Comparison of ENCODE assay signal across 8 cellular contexts in the genomic region with DNA sequence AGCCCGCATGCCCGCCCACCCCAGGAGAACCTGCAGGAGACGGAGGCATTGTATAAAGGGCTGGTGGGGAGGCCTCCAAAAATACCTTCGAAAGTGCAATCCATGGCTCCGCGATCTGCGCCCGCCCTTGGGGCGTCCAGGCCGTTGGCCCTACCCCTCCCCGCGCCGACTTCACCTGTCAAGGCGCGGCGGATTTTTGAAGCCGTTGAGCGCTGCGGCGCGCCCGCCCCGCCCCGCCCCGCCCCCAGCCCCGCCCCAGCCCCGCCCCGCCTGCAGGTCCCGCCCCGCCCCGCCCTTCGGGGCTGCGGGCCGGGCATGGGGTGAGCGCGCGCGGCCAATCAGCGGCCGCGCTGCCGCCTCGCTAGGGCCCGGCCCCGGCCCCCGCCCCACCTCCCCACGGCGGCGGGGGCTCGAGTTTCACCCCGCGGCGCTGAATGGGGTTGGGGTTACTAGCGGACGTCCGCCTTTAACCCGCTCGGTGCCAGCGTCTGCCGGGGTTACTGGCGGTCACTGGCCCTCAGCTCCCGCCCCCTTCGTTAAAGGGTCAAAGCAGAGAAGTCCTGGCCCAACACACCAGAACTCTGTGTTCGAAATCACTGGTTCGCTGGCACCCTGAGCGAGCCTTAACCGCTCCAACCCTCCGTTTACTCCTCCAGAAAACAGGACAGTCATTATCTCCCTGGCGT. TPM values are rescaled to one million over a fixed set of nuclear protein-coding genes. Genes with fewer than 3 reads are reported as not detected.
DNase-seq lines count a peak whose midpoint lies in the region; ATAC-seq, FAIRE-seq and TF ChIP-seq lines count a peak whose summit lies in the region.

No MANE protein-coding gene starts in this region.

- H3K9me3 Mint-ChIP-seq in WTC11 = no peaks in the 10 kb centered on the region

- H3K9me3 ChIP-seq in keratinocyte (ENCODE audit: control insufficient read depth, low read depth, low read length) = no peaks in the 10 kb centered on the region

- H3K4me1 Mint-ChIP-seq in WTC11 = peaks cover 77% of the 10 kb centered on the region

- DNase-seq in ACHN = peak; percentile 92
- DNase-seq in NCI-H2196 (lab: John Stamatoyannopoulos, UW; ENCODE audit: unreplicated experiment) = peak; percentile 83
- peak; percentile 96 for DNase-seq in WTC11 (ENCODE audit: low spot score)
- peak; percentile 71 to 88 for DNase-seq in cardiac fibroblast (ENCODE audit: low read depth in 2 of 2)
- no peak for DNase-seq in keratinocyte (ENCODE audit: low read depth, low spot score)
- DNase-seq in stimulated activated CD4-positive, alpha-beta T cell treated with anti-CD3 and anti-CD28 coated beads, Interleukin-15, amount 100 ng/mL, for 1 hour (ENCODE audit: low read depth in 1 of 2, low spot score in 1 of 2) = peak; percentile 59

- H3K27me3 ChIP-seq in keratinocyte (ENCODE audit: control insufficient read depth, extremely low read depth, insufficient read depth, low read length) = no peaks in the 10 kb centered on the region

- H3K79me2 ChIP-seq in keratinocyte (ENCODE audit: control insufficient read depth, insufficient read depth, low read length) = peaks cover 73% of the 10 kb centered on the region

- ATAC-seq in GM18520 (IDR thresholded peaks at IDR 0.05; ENCODE audit: unreplicated experiment) (peak; percentile 44), HG02981 (IDR thresholded peaks at IDR 0.05; ENCODE audit: unreplicated experiment) (peak; percentile 74), WTC11 (peak; percentile 87)

- peak overlapping the region; percentile 99 for H3K27ac Mint-ChIP-seq in WTC11

- dilution Hi-C loops in keratinocyte (cut with MboI; ENCODE audit: extremely low pct_ligation_motif_present, low sequenced_read_pairs) = no loop called here

- H3K27ac ChIP-seq in keratinocyte (ENCODE audit: control insufficient read depth, insufficient read depth, low read length) = peak overlapping the region; percentile 96

- peaks cover 21 to 23% of the 10 kb centered on the region in 2 experiments for H3K36me3 ChIP-seq in keratinocyte (ENCODE audit: control insufficient read depth in 2 of 2, extremely low read depth in 1 of 2, insufficient read depth in 2 of 2, low read length in 2 of 2)

- peaks cover 4% of the 10 kb centered on the region for H3K9me1 ChIP-seq in keratinocyte (ENCODE audit: control insufficient read depth, extremely low read depth, insufficient read depth, low read length)

- H3K4me1 ChIP-seq in keratinocyte (ENCODE audit: control insufficient read depth, extremely low read depth, insufficient read depth, low read length) = peaks cover 74% of the 10 kb centered on the region

- peaks cover 7% of the 10 kb centered on the region for H3K36me3 Mint-ChIP-seq in WTC11

- in situ Hi-C loops in ACHN (cut with HindIII; ENCODE audit: low pct_ligation_motif_present, low pct_unique_long_range_greater_than_20kb, low sequenced_read_pairs) = no loop called here

- H4K20me1 ChIP-seq in keratinocyte (ENCODE audit: control insufficient read depth, extremely low read depth, insufficient read depth, low read length) = peaks cover 23% of the 10 kb centered on the region

- POLR2A ChIA-PET in WTC11 (lab: Charles Lee) = interaction anchor here (0.9 to 9.4 kb wide), 5 partner anchors 11 to 37 kb away, joined by 3 to 137 read pairs (median 5); partner anchors contain the start of gene SREBF1

- TF ChIP-seq CTCF in WTC11 (IDR thresholded peaks at IDR 0.05) (no peak), cardiac fibroblast (IDR thresholded peaks at IDR 0.05; ENCODE audit: low read depth, low read length) (no peak), keratinocyte (optimal IDR thresholded peaks at IDR 0.05 in 1 of 3, IDR thresholded peaks at IDR 0.05 in 1 of 3, conservative IDR thresholded peaks at IDR 0.05 in 1 of 3; ENCODE audit: extremely low read depth in 1 of 3, insufficient read depth in 2 of 3, low read length in 3 of 3) (no peak)

- H3K4me2 ChIP-seq in keratinocyte (ENCODE audit: control insufficient read depth, extremely low read depth, insufficient read depth, low read depth, low read length) = peak overlapping the region; percentile 89

- peak overlapping the region; percentile 51 to 53 for H3K4me3 ChIP-seq in cardiac fibroblast (replicated peaks in 1 of 2; ENCODE audit: low read depth in 2 of 2, low read length in 2 of 2)
- peak overlapping the region; percentile 51 to 78 (median 74) for H3K4me3 ChIP-seq in keratinocyte (ENCODE audit: control insufficient read depth in 2 of 3, extremely low read depth in 1 of 3, insufficient read depth in 2 of 3, low read depth in 1 of 3, low read length in 3 of 3)

- H3K9ac ChIP-seq in keratinocyte (ENCODE audit: control insufficient read depth, extremely low read depth, insufficient read depth, low read length) = peak overlapping the region; percentile 69

- no peak overlapping the region for H2AFZ ChIP-seq in keratinocyte (ENCODE audit: control insufficient read depth, low read length)

- FAIRE-seq in keratinocyte (lab: Jason Lieb, UNC) = no peak

- H3K27me3 Mint-ChIP-seq in WTC11 (ENCODE audit: low read depth) = no peaks in the 10 kb centered on the region

- CTCF ChIA-PET in WTC11 (lab: Charles Lee) = interaction anchor here (0.5 to 1.7 kb wide), 12 partner anchors 11 to 256 kb away, joined by 3 to 8 read pairs (median 3); partner anchors contain the start of gene SREBF1

- H3K4me3 Mint-ChIP-seq in WTC11 = peak overlapping the region; percentile 52

TF ChIP-seq in WTC11, 78 proteins besides CTCF, POLR2A, EP300 and RAD21 (continues in another document):
- TF ChIP-seq GABPB1 (CRISPR knock-in tag; IDR thresholded peaks at IDR 0.05) (no peak), FOXK1 (CRISPR knock-in tag; IDR thresholded peaks at IDR 0.05) (0 out of 2 replicates have a peak, but pooled peaks have one; percentile 14), TEAD1 (CRISPR knock-in tag; IDR thresholded peaks at IDR 0.05) (no peak), ZBTB43 (CRISPR knock-in tag; IDR thresholded peaks at IDR 0.05) (no peak), ZNF121 (CRISPR knock-in tag; IDR thresholded peaks at IDR 0.05) (no peak), CBFB (CRISPR knock-in tag; IDR thresholded peaks at IDR 0.05; ENCODE audit: low read depth) (no peak), STAT6 (CRISPR knock-in tag; conservative IDR thresholded peaks at IDR 0.05; ENCODE audit: low read depth) (no peak), E2F1 (CRISPR knock-in tag; IDR thresholded peaks at IDR 0.05) (no peak), NR2C2 (CRISPR knock-in tag; IDR thresholded peaks at IDR 0.05) (no peak), IRF2 (CRISPR knock-in tag; IDR thresholded peaks at IDR 0.05; ENCODE audit: borderline replicate concordance, low read depth) (no peak), ZNF219 (CRISPR knock-in tag; IDR thresholded peaks at IDR 0.05; ENCODE audit: borderline replicate concordance) (no peak)
- TF ChIP-seq, protein P1, sequence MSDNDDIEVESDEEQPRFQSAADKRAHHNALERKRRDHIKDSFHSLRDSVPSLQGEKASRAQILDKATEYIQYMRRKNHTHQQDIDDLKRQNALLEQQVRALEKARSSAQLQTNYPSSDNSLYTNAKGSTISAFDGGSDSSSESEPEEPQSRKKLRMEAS (CRISPR knock-in tag; IDR thresholded peaks at IDR 0.05) = no peak

RNA-seq across cellular contexts. Expression of gene SREBF1, which starts 13.2 kb away (rescaled TPM):
- 72.3 to 93.7 TPM (median 76.7 TPM) in 3 replicates for total RNA-seq in WTC11 (2021)
- polyA plus RNA-seq in keratinocyte = 51.7 to 62.3 TPM (median 59.8 TPM) in 3 replicates
- polyA plus RNA-seq in keratinocyte (2011; ENCODE audit: low read depth) = 141 TPM
- 13.1 and 22.9 TPM in 2 replicates for polyA plus RNA-seq in keratinocyte (2011; cell fraction: cytosol; rRNA removed)
- polyA plus RNA-seq in keratinocyte (2011; cell fraction: nucleus; rRNA removed) = 193 and 230 TPM in 2 replicates
- 58.4 and 115 TPM in 2 replicates for polyA plus RNA-seq in keratinocyte (2012; ENCODE audit: low replicate concordance)
- 92.2 to 212 TPM (median 99.5 TPM) in 3 replicates for polyA minus RNA-seq in keratinocyte
- polyA minus RNA-seq in keratinocyte (2011; cell fraction: cytosol; rRNA and poly(A)+ RNA removed) = 158 TPM
- polyA minus RNA-seq in keratinocyte (2011; cell fraction: nucleus; rRNA and poly(A)+ RNA removed) = 274 and 384 TPM in 2 replicates
